Comparison of ENCODE assay signal across 1 cellular context in the genomic region with DNA sequence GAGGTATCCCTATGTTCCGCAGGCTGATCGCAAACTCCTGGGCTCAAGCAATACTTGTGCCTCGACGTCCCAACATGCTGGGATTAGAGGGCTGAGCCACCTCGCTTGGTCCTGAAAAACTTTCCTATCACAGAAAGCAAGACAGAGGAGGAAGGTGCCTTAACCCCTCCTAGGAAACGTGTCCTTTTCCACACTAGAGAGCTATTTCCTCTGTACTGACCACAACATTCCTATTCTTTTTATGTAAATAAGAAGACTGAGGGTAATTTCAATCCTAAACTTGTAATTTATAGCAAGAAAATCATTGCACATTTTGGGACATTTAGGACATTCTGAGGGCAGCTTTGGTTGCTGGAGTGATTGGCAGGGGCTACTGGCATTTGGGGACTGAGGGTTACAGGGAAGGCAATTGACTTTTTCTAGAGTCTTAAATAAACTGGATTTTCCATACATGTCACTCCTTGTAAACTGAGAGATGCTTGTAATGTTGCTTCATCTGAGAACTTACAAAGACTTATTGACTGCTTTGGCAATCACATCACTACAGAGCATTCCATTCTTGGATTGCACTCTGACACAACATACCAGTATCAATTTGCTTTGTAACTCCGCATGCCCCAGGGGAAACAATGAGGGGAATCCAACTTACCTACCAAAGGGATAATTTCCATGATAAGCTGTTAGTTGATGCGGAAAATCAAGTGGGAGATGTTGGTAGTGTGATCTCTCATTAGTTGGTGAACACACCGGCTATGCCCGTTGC.
A peak's percentile ranks its signal among the peaks of the same experiment; 100 is the strongest.
TF ChIP-seq lines count a peak whose summit lies in the region.

No MANE protein-coding gene starts in this region.

TF ChIP-seq in IMR-90, 13 proteins besides CTCF, POLR2A, EP300 and RAD21:
- TF ChIP-seq, protein P1, sequence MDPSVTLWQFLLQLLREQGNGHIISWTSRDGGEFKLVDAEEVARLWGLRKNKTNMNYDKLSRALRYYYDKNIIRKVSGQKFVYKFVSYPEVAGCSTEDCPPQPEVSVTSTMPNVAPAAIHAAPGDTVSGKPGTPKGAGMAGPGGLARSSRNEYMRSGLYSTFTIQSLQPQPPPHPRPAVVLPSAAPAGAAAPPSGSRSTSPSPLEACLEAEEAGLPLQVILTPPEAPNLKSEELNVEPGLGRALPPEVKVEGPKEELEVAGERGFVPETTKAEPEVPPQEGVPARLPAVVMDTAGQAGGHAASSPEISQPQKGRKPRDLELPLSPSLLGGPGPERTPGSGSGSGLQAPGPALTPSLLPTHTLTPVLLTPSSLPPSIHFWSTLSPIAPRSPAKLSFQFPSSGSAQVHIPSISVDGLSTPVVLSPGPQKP (IDR thresholded peaks at IDR 0.05; ENCODE audit: borderline replicate concordance, low read depth, low read length): no peak
- TF ChIP-seq CEBPB (IDR thresholded peaks at IDR 0.05; ENCODE audit: low read depth, low read length): peak; percentile 54; the same call in 1 of the 2 replicates
